ENCODE assay signal across 21 cellular contexts in genomic region chr19:5243878-5244277, GRCh38.
"Had no signal": no experiment of that assay in that cellular context is flagged by ENCODE, and none has a peak within 500 bp of the region (broad histone marks: within the 10 kb centered on the region; RNA-seq: fewer than 3 reads in every experiment).

No MANE protein-coding gene starts in this region.

- H3K27ac ChIP-seq: HL-60, SJCRH30 had no signal

- H3K4me1 ChIP-seq: SJCRH30 had no signal

- H3K4me3 ChIP-seq: SJCRH30 had no signal

- H3K36me3 ChIP-seq: SJCRH30 had no signal

- FAIRE-seq: HTR-8/SVneo, RCC 7860 had no signal

- ATAC-seq: SK-N-SH treated with all-trans-retinoic acid at 6 μM for 48 hours had no signal

- H3K9me3 ChIP-seq: SJCRH30 had no signal

- H3K27me3 ChIP-seq: SJCRH30 had no signal

- DNase-seq: MV-4-11, NCI-H1092, NCI-H1105 treated with DMSO at 0.1 percent for 48 hours, NCI-H1436, NCI-H187, NCI-H2029, NCI-H2081 treated with DMSO at 0.1 percent for 48 hours, NCI-H2171, NCI-H226, NCI-H446, NCI-H510A, NCI-H524 treated with DMSO at 0.1 percent for 48 hours, NCI-H69, NCI-H774, RPMI8226, SHP77 treated with DMSO at 0.1 percent for 48 hours, SJCRH30 had no signal
